ENCODE assay signal across 12 cellular contexts in genomic region chr5:178193251-178193809, GRCh38. TPM values are rescaled to one million over a fixed set of nuclear protein-coding genes. Genes with fewer than 3 reads are reported as not detected.
"Had no signal": no experiment of that assay in that cellular context is flagged by ENCODE, and none has a peak within 500 bp of the region (broad histone marks: within the 10 kb centered on the region; RNA-seq: fewer than 3 reads in every experiment).

No MANE protein-coding gene starts in this region.

- H3K9me3 Mint-ChIP-seq: T-cell had no signal

- H3K4me1 ChIP-seq: gastrocnemius medialis, uterus had no signal

- DNase-seq: activated CD4-positive, alpha-beta T cell treated with anti-CD3 and anti-CD28 coated beads, Interleukin-2, amount 50 U/mL, for 1 hour; activated CD4-positive, CD25-positive, alpha-beta regulatory T cell; activated gamma-delta T cell; activated T-cell treated with anti-CD3 and anti-CD28 coated beads, Interleukin-2, amount 50 U/mL, for 48 hours; gastrocnemius medialis; retina; stimulated activated CD4-positive, alpha-beta T cell treated with anti-CD3 and anti-CD28 coated beads, Interleukin-4, amount 100 ng/mL, for 1 hour; stimulated activated CD8-positive, alpha-beta memory T cell treated with anti-CD3 and anti-CD28 coated beads, Interleukin-4, amount 100 ng/mL, for 48 hours; uterus had no signal

- H3K9me3 ChIP-seq: gastrocnemius medialis, uterus had no signal

- H3K36me3 Mint-ChIP-seq: T-cell had no signal

- ATAC-seq: gastrocnemius medialis had no signal

- H3K27me3 ChIP-seq: gastrocnemius medialis, uterus had no signal

- H3K36me3 ChIP-seq: gastrocnemius medialis, uterus had no signal

- H3K27ac ChIP-seq: gastrocnemius medialis, uterus had no signal

- H3K4me3 ChIP-seq: gastrocnemius medialis, uterus had no signal

RNA-seq across cellular contexts. Expression of gene GMCL2, which starts 6.2 kb away (rescaled TPM):
- total RNA-seq: astrocyte, gastrocnemius medialis, lower leg skin, T-cell, uterus had no signal
